In the genomic region with DNA sequence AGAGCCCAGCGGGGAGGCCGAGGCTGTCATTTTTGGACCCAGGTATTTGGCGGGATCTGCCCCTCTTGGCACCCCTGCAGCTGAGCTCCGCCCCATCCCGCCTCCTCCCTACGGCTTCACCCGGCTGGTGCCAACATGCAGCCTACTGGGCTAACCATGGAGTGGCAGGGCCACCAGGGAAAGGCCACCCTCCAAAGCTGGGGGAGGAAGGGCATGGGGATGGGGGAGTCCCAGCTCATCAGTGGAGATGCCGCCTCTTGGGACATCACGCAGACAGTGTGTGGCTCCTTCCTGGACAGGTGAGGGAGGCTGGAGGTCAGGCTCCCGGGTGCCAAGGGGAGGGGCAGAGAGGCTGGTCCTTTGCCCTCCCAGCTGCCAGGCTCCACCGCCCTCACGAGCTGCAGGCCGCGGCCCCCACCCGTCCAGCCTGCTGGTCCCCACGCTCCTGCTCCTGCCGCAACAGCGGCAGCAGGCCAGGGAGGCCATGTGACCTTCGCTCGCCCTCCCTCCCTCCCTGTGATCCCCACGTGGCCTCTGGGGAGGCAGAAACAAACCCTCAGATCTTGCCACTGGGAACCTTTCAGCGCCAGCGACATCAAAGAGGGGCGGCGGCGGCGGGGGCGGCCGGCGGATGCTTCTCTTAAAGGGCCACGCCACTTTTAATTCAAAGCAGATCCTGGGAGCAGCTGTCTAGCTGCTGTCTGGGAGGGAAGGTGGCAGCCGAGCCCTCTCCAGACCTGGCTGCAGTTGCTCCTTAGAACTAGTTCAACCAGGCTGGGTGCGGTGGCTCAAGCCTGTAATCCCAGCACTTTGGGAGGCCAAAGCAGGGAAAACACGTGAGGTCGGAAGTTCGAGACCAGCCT, we compare ENCODE assay signal across 1 cellular context.
A peak's percentile ranks its signal among the peaks of the same experiment; 100 is the strongest.
TF ChIP-seq lines count a peak whose summit lies in the region.

No MANE protein-coding gene starts in this region.

TF ChIP-seq in HepG2, 621 proteins besides CTCF, POLR2A, EP300 and RAD21 (continued from another document and continues in another):
- TF ChIP-seq, protein P1, sequence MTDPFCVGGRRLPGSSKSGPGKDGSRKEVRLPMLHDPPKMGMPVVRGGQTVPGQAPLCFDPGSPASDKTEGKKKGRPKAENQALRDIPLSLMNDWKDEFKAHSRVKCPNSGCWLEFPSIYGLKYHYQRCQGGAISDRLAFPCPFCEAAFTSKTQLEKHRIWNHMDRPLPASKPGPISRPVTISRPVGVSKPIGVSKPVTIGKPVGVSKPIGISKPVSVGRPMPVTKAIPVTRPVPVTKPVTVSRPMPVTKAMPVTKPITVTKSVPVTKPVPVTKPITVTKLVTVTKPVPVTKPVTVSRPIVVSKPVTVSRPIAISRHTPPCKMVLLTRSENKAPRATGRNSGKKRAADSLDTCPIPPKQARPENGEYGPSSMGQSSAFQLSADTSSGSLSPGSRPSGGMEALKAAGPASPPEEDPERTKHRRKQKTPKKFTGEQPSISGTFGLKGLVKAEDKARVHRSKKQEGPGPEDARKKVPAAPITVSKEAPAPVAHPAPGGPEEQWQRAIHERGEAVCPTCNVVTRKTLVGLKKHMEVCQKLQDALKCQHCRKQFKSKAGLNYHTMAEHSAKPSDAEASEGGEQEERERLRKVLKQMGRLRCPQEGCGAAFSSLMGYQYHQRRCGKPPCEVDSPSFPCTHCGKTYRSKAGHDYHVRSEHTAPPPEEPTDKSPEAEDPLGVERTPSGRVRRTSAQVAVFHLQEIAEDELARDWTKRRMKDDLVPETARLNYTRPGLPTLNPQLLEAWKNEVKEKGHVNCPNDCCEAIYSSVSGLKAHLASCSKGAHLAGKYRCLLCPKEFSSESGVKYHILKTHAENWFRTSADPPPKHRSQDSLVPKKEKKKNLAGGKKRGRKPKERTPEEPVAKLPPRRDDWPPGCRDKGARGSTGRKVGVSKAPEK (CRISPR knock-in tag; IDR thresholded peaks at IDR 0.05; ENCODE audit: borderline replicate concordance), result no peak
- TF ChIP-seq HMG20A (CRISPR knock-in tag; IDR thresholded peaks at IDR 0.05; ENCODE audit: borderline replicate concordance) (peak; percentile 86), ZNF501 (CRISPR knock-in tag; IDR thresholded peaks at IDR 0.05) (peak; percentile 39; the same call in 1 of the 2 replicates), ZNF614 (CRISPR knock-in tag; IDR thresholded peaks at IDR 0.05; ENCODE audit: borderline replicate concordance) (0 out of 2 replicates have a peak, but pooled peaks have one; percentile 51), CREB1 (IDR thresholded peaks at IDR 0.05) (0 out of 2 replicates have a peak, but pooled peaks have one; percentile 16), CREB1 (CRISPR knock-in tag; IDR thresholded peaks at IDR 0.05) (no peak), ZBTB7B (CRISPR knock-in tag; IDR thresholded peaks at IDR 0.05) (peak; percentile 84; the same call in 1 of the 2 replicates), PHF21A (CRISPR knock-in tag; IDR thresholded peaks at IDR 0.05) (peak; percentile 82; the same call in 1 of the 2 replicates), ZSCAN29 (CRISPR knock-in tag; conservative IDR thresholded peaks at IDR 0.05) (peak; percentile 85; the same call in 1 of the 2 replicates), ZNF136 (CRISPR knock-in tag; IDR thresholded peaks at IDR 0.05; ENCODE audit: low read depth) (peak; percentile 96), SYNCRIP (IDR thresholded peaks at IDR 0.05; ENCODE audit: insufficient read depth, low read depth, low read length) (no peak), ZNF552 (CRISPR knock-in tag; IDR thresholded peaks at IDR 0.05; ENCODE audit: borderline replicate concordance) (no peak; the same call in 1 of the 2 replicates), SRF (IDR thresholded peaks at IDR 0.05; ENCODE audit: low read depth, low read length) (no peak), PHF8 (CRISPR knock-in tag; IDR thresholded peaks at IDR 0.05) (peak; percentile 76), ZSCAN21 (CRISPR knock-in tag; IDR thresholded peaks at IDR 0.05; ENCODE audit: borderline replicate concordance) (peak; percentile 95), NR2F6 (IDR thresholded peaks at IDR 0.05) (peak; percentile 79; the same call in 1 of the 2 replicates), NR2F6 (CRISPR knock-in tag; IDR thresholded peaks at IDR 0.05) (peak; percentile 97), NFYC (CRISPR knock-in tag; IDR thresholded peaks at IDR 0.05) (peak; percentile 56; the same call in 1 of the 2 replicates), MAZ (IDR thresholded peaks at IDR 0.05; ENCODE audit: borderline replicate concordance, low read depth, low read length) (peak; percentile 92), MAZ (CRISPR knock-in tag; IDR thresholded peaks at IDR 0.05; ENCODE audit: low read depth) (peak; percentile 98), ZKSCAN5 (CRISPR knock-in tag; IDR thresholded peaks at IDR 0.05) (peak; percentile 75; the same call in 1 of the 2 replicates), RFX5 (IDR thresholded peaks at IDR 0.05; ENCODE audit: low read depth, low read length) (no peak), ADNP (CRISPR knock-in tag; IDR thresholded peaks at IDR 0.05) (peak; percentile 92), YY1 (IDR thresholded peaks at IDR 0.05; ENCODE audit: insufficient read depth, insufficient replicate concordance, low read depth, low read length) (peak; percentile 65), ATRX (CRISPR knock-in tag; IDR thresholded peaks at IDR 0.05; ENCODE audit: borderline replicate concordance) (no peak), ZSCAN31 (CRISPR knock-in tag; IDR thresholded peaks at IDR 0.05; ENCODE audit: low read depth) (peak; percentile 95), KLF12 (CRISPR knock-in tag; IDR thresholded peaks at IDR 0.05; ENCODE audit: borderline replicate concordance) (peak; percentile 98; the same call in 1 of the 2 replicates), MATR3 (CRISPR knock-in tag; IDR thresholded peaks at IDR 0.05) (no peak)
- TF ChIP-seq, protein P2, sequence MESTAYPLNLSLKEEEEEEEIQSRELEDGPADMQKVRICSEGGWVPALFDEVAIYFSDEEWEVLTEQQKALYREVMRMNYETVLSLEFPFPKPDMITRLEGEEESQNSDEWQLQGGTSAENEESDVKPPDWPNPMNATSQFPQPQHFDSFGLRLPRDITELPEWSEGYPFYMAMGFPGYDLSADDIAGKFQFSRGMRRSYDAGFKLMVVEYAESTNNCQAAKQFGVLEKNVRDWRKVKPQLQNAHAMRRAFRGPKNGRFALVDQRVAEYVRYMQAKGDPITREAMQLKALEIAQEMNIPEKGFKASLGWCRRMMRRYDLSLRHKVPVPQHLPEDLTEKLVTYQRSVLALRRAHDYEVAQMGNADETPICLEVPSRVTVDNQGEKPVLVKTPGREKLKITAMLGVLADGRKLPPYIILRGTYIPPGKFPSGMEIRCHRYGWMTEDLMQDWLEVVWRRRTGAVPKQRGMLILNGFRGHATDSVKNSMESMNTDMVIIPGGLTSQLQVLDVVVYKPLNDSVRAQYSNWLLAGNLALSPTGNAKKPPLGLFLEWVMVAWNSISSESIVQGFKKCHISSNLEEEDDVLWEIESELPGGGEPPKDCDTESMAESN (CRISPR knock-in tag; conservative IDR thresholded peaks at IDR 0.05), result peak; percentile 49; the same call in 1 of the 2 replicates
- TF ChIP-seq, protein P3, sequence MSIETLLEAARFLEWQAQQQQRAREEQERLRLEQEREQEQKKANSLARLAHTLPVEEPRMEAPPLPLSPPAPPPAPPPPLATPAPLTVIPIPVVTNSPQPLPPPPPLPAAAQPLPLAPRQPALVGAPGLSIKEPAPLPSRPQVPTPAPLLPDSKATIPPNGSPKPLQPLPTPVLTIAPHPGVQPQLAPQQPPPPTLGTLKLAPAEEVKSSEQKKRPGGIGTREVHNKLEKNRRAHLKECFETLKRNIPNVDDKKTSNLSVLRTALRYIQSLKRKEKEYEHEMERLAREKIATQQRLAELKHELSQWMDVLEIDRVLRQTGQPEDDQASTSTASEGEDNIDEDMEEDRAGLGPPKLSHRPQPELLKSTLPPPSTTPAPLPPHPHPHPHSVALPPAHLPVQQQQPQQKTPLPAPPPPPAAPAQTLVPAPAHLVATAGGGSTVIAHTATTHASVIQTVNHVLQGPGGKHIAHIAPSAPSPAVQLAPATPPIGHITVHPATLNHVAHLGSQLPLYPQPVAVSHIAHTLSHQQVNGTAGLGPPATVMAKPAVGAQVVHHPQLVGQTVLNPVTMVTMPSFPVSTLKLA (IDR thresholded peaks at IDR 0.05), result peak; percentile 97
- TF ChIP-seq, protein P4, sequence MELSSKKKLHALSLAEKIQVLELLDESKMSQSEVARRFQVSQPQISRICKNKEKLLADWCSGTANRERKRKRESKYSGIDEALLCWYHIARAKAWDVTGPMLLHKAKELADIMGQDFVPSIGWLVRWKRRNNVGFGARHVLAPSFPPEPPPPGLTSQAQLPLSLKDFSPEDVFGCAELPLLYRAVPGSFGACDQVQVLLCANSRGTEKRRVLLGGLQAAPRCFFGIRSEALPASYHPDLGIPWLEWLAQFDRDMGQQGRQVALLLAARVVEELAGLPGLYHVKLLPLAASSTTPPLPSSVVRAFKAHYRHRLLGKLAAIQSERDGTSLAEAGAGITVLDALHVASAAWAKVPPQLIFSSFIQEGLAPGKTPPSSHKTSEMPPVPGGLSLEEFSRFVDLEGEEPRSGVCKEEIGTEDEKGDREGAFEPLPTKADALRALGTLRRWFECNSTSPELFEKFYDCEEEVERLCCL (CRISPR knock-in tag; IDR thresholded peaks at IDR 0.05; ENCODE audit: borderline replicate concordance), result no peak; the same call in 1 of the 2 replicates
- TF ChIP-seq, protein P5, sequence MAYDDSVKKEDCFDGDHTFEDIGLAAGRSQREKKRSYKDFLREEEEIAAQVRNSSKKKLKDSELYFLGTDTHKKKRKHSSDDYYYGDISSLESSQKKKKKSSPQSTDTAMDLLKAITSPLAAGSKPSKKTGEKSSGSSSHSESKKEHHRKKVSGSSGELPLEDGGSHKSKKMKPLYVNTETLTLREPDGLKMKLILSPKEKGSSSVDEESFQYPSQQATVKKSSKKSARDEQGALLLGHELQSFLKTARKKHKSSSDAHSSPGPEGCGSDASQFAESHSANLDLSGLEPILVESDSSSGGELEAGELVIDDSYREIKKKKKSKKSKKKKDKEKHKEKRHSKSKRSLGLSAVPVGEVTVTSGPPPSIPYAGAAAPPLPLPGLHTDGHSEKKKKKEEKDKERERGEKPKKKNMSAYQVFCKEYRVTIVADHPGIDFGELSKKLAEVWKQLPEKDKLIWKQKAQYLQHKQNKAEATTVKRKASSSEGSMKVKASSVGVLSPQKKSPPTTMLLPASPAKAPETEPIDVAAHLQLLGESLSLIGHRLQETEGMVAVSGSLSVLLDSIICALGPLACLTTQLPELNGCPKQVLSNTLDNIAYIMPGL (CRISPR knock-in tag; IDR thresholded peaks at IDR 0.05; ENCODE audit: borderline replicate concordance in 1 of 2, low read depth in 1 of 2), result peak; percentile 48 to 91; a peak in 3 of 4 replicates
- TF ChIP-seq, protein P6, sequence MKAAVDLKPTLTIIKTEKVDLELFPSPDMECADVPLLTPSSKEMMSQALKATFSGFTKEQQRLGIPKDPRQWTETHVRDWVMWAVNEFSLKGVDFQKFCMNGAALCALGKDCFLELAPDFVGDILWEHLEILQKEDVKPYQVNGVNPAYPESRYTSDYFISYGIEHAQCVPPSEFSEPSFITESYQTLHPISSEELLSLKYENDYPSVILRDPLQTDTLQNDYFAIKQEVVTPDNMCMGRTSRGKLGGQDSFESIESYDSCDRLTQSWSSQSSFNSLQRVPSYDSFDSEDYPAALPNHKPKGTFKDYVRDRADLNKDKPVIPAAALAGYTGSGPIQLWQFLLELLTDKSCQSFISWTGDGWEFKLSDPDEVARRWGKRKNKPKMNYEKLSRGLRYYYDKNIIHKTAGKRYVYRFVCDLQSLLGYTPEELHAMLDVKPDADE (CRISPR knock-in tag; IDR thresholded peaks at IDR 0.05), result peak; percentile 46; the same call in 1 of the 2 replicates
- TF ChIP-seq, protein P7, sequence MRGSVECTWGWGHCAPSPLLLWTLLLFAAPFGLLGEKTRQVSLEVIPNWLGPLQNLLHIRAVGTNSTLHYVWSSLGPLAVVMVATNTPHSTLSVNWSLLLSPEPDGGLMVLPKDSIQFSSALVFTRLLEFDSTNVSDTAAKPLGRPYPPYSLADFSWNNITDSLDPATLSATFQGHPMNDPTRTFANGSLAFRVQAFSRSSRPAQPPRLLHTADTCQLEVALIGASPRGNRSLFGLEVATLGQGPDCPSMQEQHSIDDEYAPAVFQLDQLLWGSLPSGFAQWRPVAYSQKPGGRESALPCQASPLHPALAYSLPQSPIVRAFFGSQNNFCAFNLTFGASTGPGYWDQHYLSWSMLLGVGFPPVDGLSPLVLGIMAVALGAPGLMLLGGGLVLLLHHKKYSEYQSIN (CRISPR knock-in tag; IDR thresholded peaks at IDR 0.05; ENCODE audit: borderline replicate concordance), result no peak
- TF ChIP-seq, protein P8, sequence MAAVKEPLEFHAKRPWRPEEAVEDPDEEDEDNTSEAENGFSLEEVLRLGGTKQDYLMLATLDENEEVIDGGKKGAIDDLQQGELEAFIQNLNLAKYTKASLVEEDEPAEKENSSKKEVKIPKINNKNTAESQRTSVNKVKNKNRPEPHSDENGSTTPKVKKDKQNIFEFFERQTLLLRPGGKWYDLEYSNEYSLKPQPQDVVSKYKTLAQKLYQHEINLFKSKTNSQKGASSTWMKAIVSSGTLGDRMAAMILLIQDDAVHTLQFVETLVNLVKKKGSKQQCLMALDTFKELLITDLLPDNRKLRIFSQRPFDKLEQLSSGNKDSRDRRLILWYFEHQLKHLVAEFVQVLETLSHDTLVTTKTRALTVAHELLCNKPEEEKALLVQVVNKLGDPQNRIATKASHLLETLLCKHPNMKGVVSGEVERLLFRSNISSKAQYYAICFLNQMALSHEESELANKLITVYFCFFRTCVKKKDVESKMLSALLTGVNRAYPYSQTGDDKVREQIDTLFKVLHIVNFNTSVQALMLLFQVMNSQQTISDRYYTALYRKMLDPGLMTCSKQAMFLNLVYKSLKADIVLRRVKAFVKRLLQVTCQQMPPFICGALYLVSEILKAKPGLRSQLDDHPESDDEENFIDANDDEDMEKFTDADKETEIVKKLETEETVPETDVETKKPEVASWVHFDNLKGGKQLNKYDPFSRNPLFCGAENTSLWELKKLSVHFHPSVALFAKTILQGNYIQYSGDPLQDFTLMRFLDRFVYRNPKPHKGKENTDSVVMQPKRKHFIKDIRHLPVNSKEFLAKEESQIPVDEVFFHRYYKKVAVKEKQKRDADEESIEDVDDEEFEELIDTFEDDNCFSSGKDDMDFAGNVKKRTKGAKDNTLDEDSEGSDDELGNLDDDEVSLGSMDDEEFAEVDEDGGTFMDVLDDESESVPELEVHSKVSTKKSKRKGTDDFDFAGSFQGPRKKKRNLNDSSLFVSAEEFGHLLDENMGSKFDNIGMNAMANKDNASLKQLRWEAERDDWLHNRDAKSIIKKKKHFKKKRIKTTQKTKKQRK (IDR thresholded peaks at IDR 0.05; ENCODE audit: low read length), result no peak
- TF ChIP-seq, protein P9, sequence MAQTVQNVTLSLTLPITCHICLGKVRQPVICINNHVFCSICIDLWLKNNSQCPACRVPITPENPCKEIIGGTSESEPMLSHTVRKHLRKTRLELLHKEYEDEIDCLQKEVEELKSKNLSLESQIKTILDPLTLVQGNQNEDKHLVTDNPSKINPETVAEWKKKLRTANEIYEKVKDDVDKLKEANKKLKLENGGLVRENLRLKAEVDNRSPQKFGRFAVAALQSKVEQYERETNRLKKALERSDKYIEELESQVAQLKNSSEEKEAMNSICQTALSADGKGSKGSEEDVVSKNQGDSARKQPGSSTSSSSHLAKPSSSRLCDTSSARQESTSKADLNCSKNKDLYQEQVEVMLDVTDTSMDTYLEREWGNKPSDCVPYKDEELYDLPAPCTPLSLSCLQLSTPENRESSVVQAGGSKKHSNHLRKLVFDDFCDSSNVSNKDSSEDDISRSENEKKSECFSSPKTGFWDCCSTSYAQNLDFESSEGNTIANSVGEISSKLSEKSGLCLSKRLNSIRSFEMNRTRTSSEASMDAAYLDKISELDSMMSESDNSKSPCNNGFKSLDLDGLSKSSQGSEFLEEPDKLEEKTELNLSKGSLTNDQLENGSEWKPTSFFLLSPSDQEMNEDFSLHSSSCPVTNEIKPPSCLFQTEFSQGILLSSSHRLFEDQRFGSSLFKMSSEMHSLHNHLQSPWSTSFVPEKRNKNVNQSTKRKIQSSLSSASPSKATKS (CRISPR knock-in tag; IDR thresholded peaks at IDR 0.05), result no peak
